8 cellular contexts compared by ENCODE assay signal in the genomic region with DNA sequence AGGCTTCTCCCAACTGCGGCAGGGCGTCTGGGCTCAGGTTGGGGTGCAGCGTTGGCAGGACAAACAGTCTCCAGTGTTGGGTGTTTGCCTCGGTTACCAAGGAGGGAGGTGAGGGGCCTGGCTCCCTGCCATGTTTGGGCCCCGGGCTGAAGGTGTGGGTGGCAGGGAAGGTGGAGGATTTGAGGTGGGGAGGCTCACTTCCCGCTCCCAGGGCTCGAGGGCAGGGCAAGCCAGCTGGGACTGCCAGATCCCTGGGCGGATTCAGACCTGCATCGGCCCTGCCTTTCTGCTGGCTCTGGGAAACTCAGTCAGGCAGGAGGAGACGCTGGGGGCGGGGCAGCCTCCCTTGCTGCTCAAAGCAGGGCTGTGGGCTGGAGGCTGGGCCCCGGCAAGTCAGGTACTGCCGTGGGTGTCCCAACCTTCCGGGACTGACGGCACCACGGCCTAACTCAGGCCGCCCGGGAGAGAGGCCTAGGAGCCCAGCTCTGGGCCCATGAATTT.
DNase-seq lines count a peak whose midpoint lies in the region; ATAC-seq and TF ChIP-seq lines count a peak whose summit lies in the region.
"Had no signal": no experiment of that assay in that cellular context is flagged by ENCODE, and none has a peak within 500 bp of the region (broad histone marks: within the 10 kb centered on the region; RNA-seq: fewer than 3 reads in every experiment).

No MANE protein-coding gene starts in this region.

- TF ChIP-seq CTCF in retinal pigment epithelial cell (conservative IDR thresholded peaks at IDR 0.05; ENCODE audit: low read depth, low read length): no peak

- DNase-seq in NCI-H1694 (lab: John Stamatoyannopoulos, UW) (peak; percentile 84), epithelial cell of prostate (ENCODE audit: low read depth, low spot score) (peak; percentile 100), retinal pigment epithelial cell (ENCODE audit: low read depth) (peak; percentile 72), hippocampal formation (lab: John Stamatoyannopoulos, UW) (no peak)
- DNase-seq: DND-41, left ventricle myocardium superior had no signal

- ATAC-seq in GM18858 (IDR thresholded peaks at IDR 0.05; ENCODE audit: unreplicated experiment) (no peak), HG03565 (IDR thresholded peaks at IDR 0.05; ENCODE audit: unreplicated experiment) (no peak)
- ATAC-seq: left ventricle myocardium superior had no signal

- H3K4me3 ChIP-seq in retinal pigment epithelial cell (ENCODE audit: low read length): no peak overlapping the region

- H3K27ac ChIP-seq in epithelial cell of prostate: peak overlapping the region; percentile 100

Comparison
In these comparisons a context has a peak if more than half of its experiments do, and no peak if none do; other contexts are left out.
1. DNase-seq: peak in NCI-H1694 (single experiment), epithelial cell of prostate (single experiment) and retinal pigment epithelial cell (single experiment); none in hippocampal formation (0 of 2).